Comparison of ENCODE assay signal across 8 cellular contexts in genomic region chr16:21553481-21554296, GRCh38. TPM values are rescaled to one million over a fixed set of nuclear protein-coding genes. Genes with fewer than 3 reads are reported as not detected.
DNase-seq lines count a peak whose midpoint lies in the region; ATAC-seq, FAIRE-seq and TF ChIP-seq lines count a peak whose summit lies in the region.
"Not testable (repeated sequence)": the region's sequence is repeated elsewhere in the genome, so short reads cannot be mapped to it uniquely, and the experiment has no call there.

No MANE protein-coding gene starts in this region.

- not testable (repeated sequence) for TF ChIP-seq EP300 in K562 (IDR thresholded peaks at IDR 0.05; ENCODE audit: low read length); HepG2 (IDR thresholded peaks at IDR 0.05; ENCODE audit: low read depth in 2 of 2, low read length in 2 of 2); HepG2 (CRISPR knock-in tag; IDR thresholded peaks at IDR 0.05; ENCODE audit: borderline replicate concordance)

- 56% methylated on average over 19 of the region's 19 CpGs for WGBS in K562 (ENCODE audit: insufficient coverage, low coverage, missing lambda C conversion rate)
- 59% methylated on average over 19 of the region's 19 CpGs for WGBS in HepG2 (ENCODE audit: low lambda C conversion rate)

- H3K4me1 Mint-ChIP-seq in CD8-positive, alpha-beta T cell (ENCODE audit: low read depth); activated T-cell treated with anti-CD3 and anti-CD28 coated beads, Interleukin-2, amount 50 U/mL, for 4 hours (ENCODE audit: low read depth); neural progenitor cell: not testable (repeated sequence)
- H3K4me1 Mint-ChIP-seq in IgD-negative memory B cell, result peaks cover 10 to 17% (median 17%) of the 10 kb centered on the region in 3 donors
- peaks cover 21% of the 10 kb centered on the region for H3K4me1 Mint-ChIP-seq in stimulated activated memory B cell treated with anti-CD40 and anti-IgM and Interleukin-4, amounts not matched to agents 10 μg/mL and 1 μg/mL and 100 μg/mL, for 72 hours

- intact Hi-C loops in CD8-positive, alpha-beta T cell (cut with DNase I, micrococcal nuclease), result loop anchor here (1.0 to 10.0 kb wide), 7 partner anchors 33 to 1881 kb away; partner anchors contain the start of genes DNAH3 (in 1 of the 2) and LDAF1 (in 1 of the 2)
- intact Hi-C loops in K562 (cut with micrococcal nuclease) (loop anchor here (5.0 to 10.0 kb wide), 2 partner anchors 251 to 399 kb away; partner anchors contain the start of genes DNAH3 and LDAF1), HepG2 (cut with micrococcal nuclease; ENCODE audit: unreplicated experiment) (loop anchor here (10.0 kb wide), 2 partner anchors 269 to 399 kb away; partner anchors contain the start of genes DNAH3 and LDAF1)

- H3K36me3 Mint-ChIP-seq in CD8-positive, alpha-beta T cell; IgD-negative memory B cell; activated T-cell treated with anti-CD3 and anti-CD28 coated beads, Interleukin-2, amount 50 U/mL, for 4 hours (ENCODE audit: insufficient read depth); neural progenitor cell; stimulated activated memory B cell treated with anti-CD40 and anti-IgM and Interleukin-4, amounts not matched to agents 10 μg/mL and 1 μg/mL and 100 μg/mL, for 72 hours: not testable (repeated sequence)

- not testable (repeated sequence) for H3K4me1 ChIP-seq in CD8-positive, alpha-beta T cell (ENCODE audit: insufficient read depth, low read length); neural progenitor cell
- peaks cover 0 to 27% of the 10 kb centered on the region in 2 experiments; a peak in 4 of 5 replicates for H3K4me1 ChIP-seq in K562 (replicated peaks in 1 of 2; ENCODE audit: control insufficient read depth in 2 of 2, insufficient read depth in 2 of 2, low read length in 2 of 2)
- H3K4me1 ChIP-seq in HepG2 (ENCODE audit: insufficient read depth, low read length), result peaks cover 31% of the 10 kb centered on the region

- ATAC-seq in CD8-positive, alpha-beta T cell; activated T-cell treated with anti-CD3 and anti-CD28 coated beads, Interleukin-2, amount 50 U/mL, for 4 hours; K562; HepG2; stimulated activated memory B cell treated with anti-CD40 and anti-IgM and Interleukin-4, amounts not matched to agents 10 μg/mL and 1 μg/mL and 100 μg/mL, for 72 hours: not testable (repeated sequence)

- H3K9ac ChIP-seq in K562 (ENCODE audit: insufficient read depth in 1 of 2, low read depth in 2 of 2, low read length in 2 of 2); HepG2 (ENCODE audit: insufficient read depth, low read depth, low read length); neural progenitor cell: not testable (repeated sequence)

- H3K27me3 Mint-ChIP-seq in CD8-positive, alpha-beta T cell (ENCODE audit: low read depth); IgD-negative memory B cell; activated T-cell treated with anti-CD3 and anti-CD28 coated beads, Interleukin-2, amount 50 U/mL, for 4 hours (ENCODE audit: low read depth); stimulated activated memory B cell treated with anti-CD40 and anti-IgM and Interleukin-4, amounts not matched to agents 10 μg/mL and 1 μg/mL and 100 μg/mL, for 72 hours: not testable (repeated sequence)
- H3K27me3 Mint-ChIP-seq in neural progenitor cell (ENCODE audit: insufficient read depth, low read depth), result peaks cover 21% of the 10 kb centered on the region

- not testable (repeated sequence) for DNase-seq in CD8-positive, alpha-beta T cell; activated T-cell treated with anti-CD3 and anti-CD28 coated beads, Interleukin-2, amount 50 U/mL, for 4 hours; HepG2 (ENCODE audit: low spot score); neural progenitor cell (ENCODE audit: low spot score)
- DNase-seq in K562 (ENCODE audit: extremely low read depth in 1 of 4, low spot score in 3 of 4) (peak in 1 of 4 experiments; percentile 4), epithelial cell of proximal tubule (ENCODE audit: low read depth) (peak; percentile 94)

- not testable (repeated sequence) for H3K27ac ChIP-seq in CD8-positive, alpha-beta T cell (ENCODE audit: low read depth, low read length); K562 (ENCODE audit: extremely low read depth, low read depth, low read length); HepG2 (ENCODE audit: extremely low read length, insufficient read depth, low read length); neural progenitor cell

- H3F3A ChIP-seq in neural progenitor cell (ENCODE audit: low read depth), result not testable (repeated sequence)

- BruUV-seq in K562 (replicated peaks; lab: Mats Ljungman, UMichigan); HepG2 (replicated peaks; lab: Mats Ljungman, UMichigan): not testable (repeated sequence)

- H2AFZ ChIP-seq in K562 (ENCODE audit: low read depth, low read length); HepG2 (ENCODE audit: low read length); neural progenitor cell (replicated peaks): not testable (repeated sequence)

- CTCF ChIA-PET in CD8-positive, alpha-beta T cell (lab: Charles Lee), result interaction anchor here (0.8 to 1.9 kb wide), 5 partner anchors 10 to 368 kb away, joined by 3 to 6 read pairs (median 4); no protein-coding TSS in a partner anchor
- CTCF ChIA-PET in K562 (lab: Yijun Ruan, JAX; ENCODE audit: low intra/inter-chr PET ratio) (interaction anchor here (0.7 to 0.9 kb wide), 2 partner anchors 365 to 1508 kb away, joined by 3 read pairs; no protein-coding TSS in a partner anchor), HepG2 (lab: Yijun Ruan, JAX; ENCODE audit: low intra/inter-chr PET ratio, low total read pairs) (interaction anchor here (1.5 to 1.8 kb wide), 2 partner anchors 29 to 87 kb away, joined by 9 to 15 read pairs; no protein-coding TSS in a partner anchor)

- H3K4me3 ChIP-seq in CD8-positive, alpha-beta T cell (ENCODE audit: low read depth, low read length); K562; epithelial cell of proximal tubule (ENCODE audit: low read depth, low read length); HepG2 (replicated peaks in 1 of 3; ENCODE audit: insufficient read depth in 1 of 3, low read depth in 2 of 3, low read length in 3 of 3); neural progenitor cell: not testable (repeated sequence)

- not testable (repeated sequence) for H3K36me3 ChIP-seq in CD8-positive, alpha-beta T cell (ENCODE audit: insufficient read depth, low read length); K562 (ENCODE audit: control insufficient read depth, insufficient read depth, low read length); HepG2 (replicated peaks in 1 of 2; ENCODE audit: control insufficient read depth in 1 of 2, insufficient read depth in 2 of 2, low read length in 2 of 2); neural progenitor cell

- not testable (repeated sequence) for H3K9me3 Mint-ChIP-seq in CD8-positive, alpha-beta T cell; IgD-negative memory B cell; activated T-cell treated with anti-CD3 and anti-CD28 coated beads, Interleukin-2, amount 50 U/mL, for 4 hours; neural progenitor cell; stimulated activated memory B cell treated with anti-CD40 and anti-IgM and Interleukin-4, amounts not matched to agents 10 μg/mL and 1 μg/mL and 100 μg/mL, for 72 hours

- TF ChIP-seq POLR2A in K562 (conservative IDR thresholded peaks at IDR 0.05); HepG2 (IDR thresholded peaks at IDR 0.05; ENCODE audit: insufficient read depth in 1 of 2, low read depth in 2 of 2, low read length in 2 of 2): not testable (repeated sequence)

- H3K9me3 ChIP-seq in CD8-positive, alpha-beta T cell (ENCODE audit: low read length); K562 (replicated peaks; ENCODE audit: control insufficient read depth, insufficient read depth, low read depth, low read length); HepG2 (ENCODE audit: low read length); neural progenitor cell (ENCODE audit: low read depth): not testable (repeated sequence)

- POLR2A ChIA-PET in CD8-positive, alpha-beta T cell (lab: Charles Lee), result interaction anchor here (0.6 kb wide), 2 partner anchors 738 to 1088 kb away, joined by 3 read pairs; no protein-coding TSS in a partner anchor
- POLR2A ChIA-PET in K562 (lab: Yijun Ruan, JAX); HepG2 (lab: Yijun Ruan, JAX): not testable (repeated sequence)

- not testable (repeated sequence) for H3K27ac Mint-ChIP-seq in CD8-positive, alpha-beta T cell
- H3K27ac Mint-ChIP-seq in IgD-negative memory B cell, result peak overlapping the region in 2 of 3 donors; percentile 53 to 63
- peak overlapping the region; percentile 52 for H3K27ac Mint-ChIP-seq in neural progenitor cell
- peak overlapping the region; percentile 75 for H3K27ac Mint-ChIP-seq in stimulated activated memory B cell treated with anti-CD40 and anti-IgM and Interleukin-4, amounts not matched to agents 10 μg/mL and 1 μg/mL and 100 μg/mL, for 72 hours

- in situ Hi-C loops in K562 (cut with MboI), result loop anchor here (25.0 kb wide), 1 partner anchor 241 kb away; no protein-coding TSS in a partner anchor
- in situ Hi-C loops in HepG2 (cut with HindIII; ENCODE audit: extremely low pct_ligation_motif_present, low pct_unique_long_range_greater_than_20kb), result loop anchor here (25.0 kb wide), 2 partner anchors 241 to 784 kb away; no protein-coding TSS in a partner anchor

- not testable (repeated sequence) for TF ChIP-seq CTCF in CD8-positive, alpha-beta T cell (IDR thresholded peaks at IDR 0.05); K562 (IDR thresholded peaks at IDR 0.05 in 2 of 3, conservative IDR thresholded peaks at IDR 0.05 in 1 of 3; ENCODE audit: insufficient read depth in 2 of 3, low read depth in 1 of 3, low read length in 3 of 3); epithelial cell of proximal tubule (conservative IDR thresholded peaks at IDR 0.05; ENCODE audit: low read depth, low read length); HepG2 (CRISPR knock-in tag; IDR thresholded peaks at IDR 0.05); neural progenitor cell (IDR thresholded peaks at IDR 0.05)

- FAIRE-seq in K562 (lab: Jason Lieb, UNC); HepG2 (lab: Jason Lieb, UNC): not testable (repeated sequence)

- peak overlapping the region; percentile 23 for H3K4me3 Mint-ChIP-seq in CD8-positive, alpha-beta T cell
- peak overlapping the region; percentile 17 to 68 (median 34) for H3K4me3 Mint-ChIP-seq in IgD-negative memory B cell
- peak overlapping the region; percentile 3 for H3K4me3 Mint-ChIP-seq in activated T-cell treated with anti-CD3 and anti-CD28 coated beads, Interleukin-2, amount 50 U/mL, for 4 hours
- not testable (repeated sequence) for H3K4me3 Mint-ChIP-seq in neural progenitor cell; stimulated activated memory B cell treated with anti-CD40 and anti-IgM and Interleukin-4, amounts not matched to agents 10 μg/mL and 1 μg/mL and 100 μg/mL, for 72 hours

- not testable (repeated sequence) for H3K4me2 ChIP-seq in K562 (ENCODE audit: insufficient read depth, low read length); HepG2 (ENCODE audit: low read depth, low read length); neural progenitor cell

- not testable (repeated sequence) for TF ChIP-seq RAD21 in K562 (CRISPR knock-in tag; conservative IDR thresholded peaks at IDR 0.05 in 1 of 2, IDR thresholded peaks at IDR 0.05 in 1 of 2); HepG2 (CRISPR knock-in tag; IDR thresholded peaks at IDR 0.05)

- not testable (repeated sequence) for H3K27me3 ChIP-seq in CD8-positive, alpha-beta T cell (ENCODE audit: insufficient read depth, low read length)
- H3K27me3 ChIP-seq in K562 (ENCODE audit: control insufficient read depth in 2 of 2, insufficient read depth in 2 of 2, low read length in 2 of 2), result peaks cover 3 to 14% of the 10 kb centered on the region in 2 experiments; a peak in 1 of 5 replicates
- peaks cover 16 to 51% of the 10 kb centered on the region in 2 experiments; a peak in 4 of 5 replicates for H3K27me3 ChIP-seq in HepG2 (ENCODE audit: control insufficient read depth in 1 of 2, insufficient read depth in 2 of 2, low read length in 2 of 2)
- H3K27me3 ChIP-seq in neural progenitor cell, result peaks cover 12% of the 10 kb centered on the region

- H4K20me1 ChIP-seq in K562 (replicated peaks; ENCODE audit: control insufficient read depth, insufficient read depth, low read length); HepG2 (ENCODE audit: insufficient read depth, low read length); neural progenitor cell (ENCODE audit: low read depth): not testable (repeated sequence)

- not testable (repeated sequence) for H3K9me1 ChIP-seq in K562 (ENCODE audit: control insufficient read depth, insufficient read depth, low read length)

- not testable (repeated sequence) for H3K79me2 ChIP-seq in K562 (ENCODE audit: control insufficient read depth, insufficient read depth, low read length); HepG2 (ENCODE audit: insufficient read depth, low read length); neural progenitor cell (ENCODE audit: low read depth)

RNA-seq across cellular contexts. Expression of gene METTL9, which starts 45.7 kb away (rescaled TPM):
- 10 to 100 TPM; 93.8 to 99.0 TPM for total RNA-seq in CD8-positive, alpha-beta T cell
- polyA plus RNA-seq in IgD-negative memory B cell (78.5 TPM), K562 (2011; rRNA removed) (85.0 and 107 TPM in 2 replicates), K562 (2014; fragmentation: Illumina TruSeq; extraction: Trizol) (67.6 and 79.1 TPM in 2 replicates), K562 (2014; fragmentation: Nextera tagmentation; extraction: Ambion mirVana) (10 to 100 TPM; 12.2 to 16.3 TPM), K562 (2014; rRNA removed) (70.8 and 86.0 TPM in 2 replicates), HepG2 (2011; rRNA removed) (96.9 and 123 TPM in 2 replicates)
- 10 to 100 TPM; 66.4 to 75.8 (median 69.3) TPM for total RNA-seq in activated T-cell treated with anti-CD3 and anti-CD28 coated beads, Interleukin-2, amount 50 U/mL, for 4 hours
- total RNA-seq in K562 (2011; cell fraction: chromatin; rRNA removed; ENCODE audit: low replicate concordance), result 42.0 and 73.0 TPM in 2 replicates
- 27.7 and 29.2 TPM in 2 replicates for total RNA-seq in K562 (2011; cell fraction: nucleolus; rRNA removed)
- 44.9 and 62.3 TPM in 2 replicates for total RNA-seq in K562 (2011; cell fraction: nucleoplasm; rRNA removed)
- total RNA-seq in K562 (2014; rRNA removed) (69.1 and 74.8 TPM in 2 replicates), K562 (2014; rRNA removed; fragmentation: Illumina TruSeq; extraction: Trizol) (81.2 and 105 TPM in 2 replicates), K562 (2015; rRNA removed; fragmentation: Illumina TruSeq; extraction: Trizol) (80.9 and 82.2 TPM in 2 replicates), K562 (2021) (65.8 and 66.1 TPM in 2 replicates), epithelial cell of proximal tubule (149 and 152 TPM in 2 replicates), HepG2 (2016; rRNA removed; fragmentation: Illumina TruSeq; extraction: Trizol) (175 and 204 TPM in 2 replicates), neural progenitor cell (ENCODE audit: low replicate concordance) (234 and 329 TPM in 2 replicates)
- 27.8 and 39.5 TPM in 2 replicates for polyA plus RNA-seq in K562 (2011; cell fraction: cytosol; rRNA removed)
- 9.7 and 27.7 TPM in 2 replicates for polyA plus RNA-seq in K562 (2011; cell fraction: nucleus; rRNA removed)
- 58.8 and 97.2 TPM in 2 replicates for polyA plus RNA-seq in K562 (2012)
- 39.8 and 63.4 TPM in 2 replicates for polyA minus RNA-seq in K562 (2011; rRNA and poly(A)+ RNA removed)
- 24.4 and 27.4 TPM in 2 replicates for polyA minus RNA-seq in K562 (2011; cell fraction: cytosol; rRNA and poly(A)+ RNA removed)
- polyA minus RNA-seq in K562 (2011; cell fraction: nucleus; rRNA and poly(A)+ RNA removed), result 16.8 and 24.0 TPM in 2 replicates
- 260 and 296 TPM in 2 replicates for total RNA-seq in HepG2 (2016; cell fraction: cytosol; rRNA removed; fragmentation: Illumina TruSeq; extraction: Trizol; ENCODE audit: low read depth)
- 189 and 192 TPM in 2 replicates for total RNA-seq in HepG2 (2016; cell fraction: insoluble cytoplasmic fraction; rRNA removed; fragmentation: Illumina TruSeq; extraction: Trizol)
- 531 and 570 TPM in 2 replicates for total RNA-seq in HepG2 (2016; cell fraction: membrane; rRNA removed; fragmentation: Illumina TruSeq; extraction: Trizol)
- 102 and 120 TPM in 2 replicates for total RNA-seq in HepG2 (2016; cell fraction: nucleus; rRNA removed; fragmentation: Illumina TruSeq; extraction: Trizol)
- 57.9 and 89.7 TPM in 2 replicates for polyA plus RNA-seq in HepG2 (2011; cell fraction: cytosol; rRNA removed)
- polyA plus RNA-seq in HepG2 (2011; cell fraction: nucleus; rRNA removed), result 22.0 and 27.5 TPM in 2 replicates
- polyA plus RNA-seq in HepG2 (2012), result 128 and 134 TPM in 2 replicates
- 385 and 459 TPM in 2 replicates for polyA plus RNA-seq in HepG2 (2016; cell fraction: cytosol; fragmentation: Illumina TruSeq; extraction: Trizol; ENCODE audit: low read depth)
- polyA plus RNA-seq in HepG2 (2016; cell fraction: insoluble cytoplasmic fraction; fragmentation: Illumina TruSeq; extraction: Trizol; ENCODE audit: low read depth), result 218 and 221 TPM in 2 replicates
- polyA plus RNA-seq in HepG2 (2016; cell fraction: membrane; fragmentation: Illumina TruSeq; extraction: Trizol; ENCODE audit: low read depth), result 534 and 554 TPM in 2 replicates
- polyA plus RNA-seq in HepG2 (2016; cell fraction: nucleus; fragmentation: Illumina TruSeq; extraction: Trizol; ENCODE audit: insufficient read depth, low read depth), result 143 and 144 TPM in 2 replicates
- 23.0 and 41.2 TPM in 2 replicates for polyA minus RNA-seq in HepG2 (2011; rRNA and poly(A)+ RNA removed; ENCODE audit: low replicate concordance)
- polyA minus RNA-seq in HepG2 (2011; cell fraction: cytosol; rRNA and poly(A)+ RNA removed), result 66.7 and 68.9 TPM in 2 replicates
- 50.9 and 56.4 TPM in 2 replicates for polyA minus RNA-seq in HepG2 (2011; cell fraction: nucleus; rRNA and poly(A)+ RNA removed)
